Comparison of ENCODE assay signal across 11 cellular contexts in genomic region chr2:42975358-42975717, GRCh38.
DNase-seq lines count a peak whose midpoint lies in the region; ATAC-seq, FAIRE-seq and TF ChIP-seq lines count a peak whose summit lies in the region.
"Had no signal": no experiment of that assay in that cellular context is flagged by ENCODE, and none has a peak within 500 bp of the region (broad histone marks: within the 10 kb centered on the region; RNA-seq: fewer than 3 reads in every experiment).

No MANE protein-coding gene starts in this region.

- H3K4me3 Mint-ChIP-seq in MCF 10A (ENCODE audit: unreplicated experiment): no peak overlapping the region
- H3K4me3 Mint-ChIP-seq in activated naive CD8-positive, alpha-beta T cell treated with anti-CD3 and anti-CD28 coated beads for 36 hours: no peak overlapping the region
- H3K4me3 Mint-ChIP-seq: natural killer cell treated with Interleukin-12 subunit alpha and Interleukin-12 subunit beta and Interleukin-15 and Interleukin-18, amount 100 ng/mL, for 72 hours had no signal

- FAIRE-seq in HepG2 (lab: Jason Lieb, UNC): no peak
- FAIRE-seq: TTC549 had no signal

- H3K9ac ChIP-seq in HepG2 (ENCODE audit: insufficient read depth, low read depth, low read length): peak overlapping the region; percentile 69

- TF ChIP-seq EP300 in HepG2 (IDR thresholded peaks at IDR 0.05; ENCODE audit: low read depth in 2 of 2, low read length in 2 of 2) (no peak), HepG2 (CRISPR knock-in tag; IDR thresholded peaks at IDR 0.05; ENCODE audit: borderline replicate concordance) (no peak), stomach (IDR thresholded peaks at IDR 0.05) (no peak)

- no peaks in the 10 kb centered on the region for H4K20me1 ChIP-seq in HepG2 (ENCODE audit: insufficient read depth, low read length)

- POLR2A ChIA-PET in HEK293 (lab: Yijun Ruan, JAX) (interaction anchor here (1.1 to 1.2 kb wide), 3 partner anchors 246 to 252 kb away, joined by 3 to 7 read pairs (median 4); partner anchors contain the start of gene ZFP36L2), MCF 10A (lab: Yijun Ruan, JAX) (interaction anchor here (0.9 to 5.1 kb wide), 10 partner anchors 12 to 566 kb away, joined by 3 to 50 read pairs (median 9); partner anchors contain the start of gene ZFP36L2), HepG2 (lab: Yijun Ruan, JAX) (interaction anchor here (0.7 to 12.9 kb wide), 35 partner anchors 12 to 476 kb away, joined by 3 to 555 read pairs (median 6); partner anchors contain the start of gene ZFP36L2)

- BruUV-seq in MCF 10A (replicated peaks; lab: Mats Ljungman, UMichigan) (no TSS peak), HepG2 (replicated peaks; lab: Mats Ljungman, UMichigan) (TSS peak; percentile 37)

- no peak overlapping the region; the same call in 1 of the 2 replicates for H3K27ac ChIP-seq in HEK293 (ENCODE audit: extremely low read depth, low read depth, low read length)
- H3K27ac ChIP-seq in HepG2 (ENCODE audit: extremely low read length, insufficient read depth, low read length): peak overlapping the region; percentile 93
- peak overlapping the region in 4 of 5 donors; percentile 60 to 81 (median 70) for H3K27ac ChIP-seq in stomach

- no peak overlapping the region for H2AFZ ChIP-seq in HepG2 (ENCODE audit: low read length)

- H3K4me1 ChIP-seq in HEK293 (ENCODE audit: control insufficient read depth, insufficient read depth, low read length) (no peaks in the 10 kb centered on the region), HepG2 (ENCODE audit: insufficient read depth, low read length) (peaks cover 99% of the 10 kb centered on the region), stomach (peaks cover 25 to 66% (median 54%) of the 10 kb centered on the region in 4 donors)

- peaks cover 6% of the 10 kb centered on the region for H3K36me3 Mint-ChIP-seq in MCF 10A (ENCODE audit: insufficient read depth, unreplicated experiment)
- no peaks in the 10 kb centered on the region for H3K36me3 Mint-ChIP-seq in activated naive CD8-positive, alpha-beta T cell treated with anti-CD3 and anti-CD28 coated beads for 36 hours
- H3K36me3 Mint-ChIP-seq: natural killer cell treated with Interleukin-12 subunit alpha and Interleukin-12 subunit beta and Interleukin-15 and Interleukin-18, amount 100 ng/mL, for 72 hours had no signal

- CTCF ChIA-PET in HEK293 (lab: Yijun Ruan, JAX) (interaction anchor here (0.6 to 9.8 kb wide), 21 partner anchors 10 to 567 kb away, joined by 3 to 106 read pairs (median 4); partner anchors contain the start of gene ZFP36L2), MCF 10A (lab: Yijun Ruan, JAX) (interaction anchor here (0.6 to 8.9 kb wide), 33 partner anchors 10 to 575 kb away, joined by 3 to 108 read pairs (median 4); no protein-coding TSS in a partner anchor), HepG2 (lab: Yijun Ruan, JAX; ENCODE audit: low intra/inter-chr PET ratio, low total read pairs) (interaction anchor here (0.9 to 2.3 kb wide), 8 partner anchors 11 to 249 kb away, joined by 3 to 25 read pairs (median 4); no protein-coding TSS in a partner anchor)

- peak overlapping the region; percentile 52 for H3K27ac Mint-ChIP-seq in MCF 10A (ENCODE audit: low read depth, unreplicated experiment)
- no peak overlapping the region for H3K27ac Mint-ChIP-seq in activated naive CD8-positive, alpha-beta T cell treated with anti-CD3 and anti-CD28 coated beads for 36 hours
- H3K27ac Mint-ChIP-seq: natural killer cell treated with Interleukin-12 subunit alpha and Interleukin-12 subunit beta and Interleukin-15 and Interleukin-18, amount 100 ng/mL, for 72 hours had no signal

- H3K36me3 ChIP-seq in HEK293 (ENCODE audit: control insufficient read depth in 2 of 2, insufficient read depth in 1 of 2, low read length in 2 of 2) (no peaks in the 10 kb centered on the region), HepG2 (replicated peaks in 1 of 2; ENCODE audit: control insufficient read depth in 1 of 2, insufficient read depth in 2 of 2, low read length in 2 of 2) (no peaks in the 10 kb centered on the region), stomach (no peaks in the 10 kb centered on the region)

- H3K27me3 Mint-ChIP-seq in MCF 10A (ENCODE audit: insufficient read depth, unreplicated experiment): no peaks in the 10 kb centered on the region
- H3K27me3 Mint-ChIP-seq in activated naive CD8-positive, alpha-beta T cell treated with anti-CD3 and anti-CD28 coated beads for 36 hours: no peaks in the 10 kb centered on the region

- H3K4me3 ChIP-seq in HEK293 (ENCODE audit: low read depth, low read length) (peak overlapping the region; percentile 20; the same call in 1 of the 2 replicates), HepG2 (replicated peaks in 1 of 3; ENCODE audit: insufficient read depth in 1 of 3, low read depth in 2 of 3, low read length in 3 of 3) (peak overlapping the region; percentile 4 to 67 (median 35); a peak in 4 of 6 replicates), stomach (peak overlapping the region; percentile 31 to 43 (median 38))

- ATAC-seq in HepG2: peak; percentile 0
- ATAC-seq in GM18498 (IDR thresholded peaks at IDR 0.05; ENCODE audit: unreplicated experiment): no peak

- no peaks in the 10 kb centered on the region for H3K9me3 Mint-ChIP-seq in MCF 10A (ENCODE audit: unreplicated experiment)
- H3K9me3 Mint-ChIP-seq in activated naive CD8-positive, alpha-beta T cell treated with anti-CD3 and anti-CD28 coated beads for 36 hours: no peaks in the 10 kb centered on the region
- H3K9me3 Mint-ChIP-seq: natural killer cell treated with Interleukin-12 subunit alpha and Interleukin-12 subunit beta and Interleukin-15 and Interleukin-18, amount 100 ng/mL, for 72 hours had no signal

- no peak for TF ChIP-seq RAD21 in HepG2 (CRISPR knock-in tag; IDR thresholded peaks at IDR 0.05)

- H3K27me3 ChIP-seq in HepG2 (ENCODE audit: control insufficient read depth in 1 of 2, insufficient read depth in 2 of 2, low read length in 2 of 2): no peaks in the 10 kb centered on the region
- H3K27me3 ChIP-seq in stomach: no peaks in the 10 kb centered on the region

- H3K9me3 ChIP-seq in HEK293 (ENCODE audit: control insufficient read depth, insufficient read depth, low read depth, low read length) (no peaks in the 10 kb centered on the region), HepG2 (ENCODE audit: low read length) (no peaks in the 10 kb centered on the region), stomach (no peaks in the 10 kb centered on the region)

- intact Hi-C loops in MCF 10A (cut with micrococcal nuclease): loop anchor here (1.0 to 10.0 kb wide), 5 partner anchors 99 to 567 kb away; no protein-coding TSS in a partner anchor
- intact Hi-C loops in HepG2 (cut with micrococcal nuclease; ENCODE audit: unreplicated experiment): loop anchor here (1.0 to 10.0 kb wide), 7 partner anchors 47 to 509 kb away; partner anchors contain the start of gene ZFP36L2
- intact Hi-C loops in stomach (cut with DNase I; ENCODE audit: low total_unique reads): loop anchor here (10.0 kb wide), 1 partner anchor 259 kb away; no protein-coding TSS in a partner anchor

- 16% methylated on average over 11 of the region's 13 CpGs for WGBS in HepG2 (ENCODE audit: low lambda C conversion rate)
- WGBS in stomach, 5 donors: 5 to 27% (median 14%) methylated on average over 3 to 13 of the region's 13 CpGs

- DNase-seq in MCF 10A (ENCODE audit: unreplicated experiment) (no peak), HepG2 (ENCODE audit: low spot score) (no peak), stomach (no peak)
- DNase-seq in activated CD8-positive, alpha-beta memory T cell treated with anti-CD3 and anti-CD28 coated beads for 24 hours: no peak
- DNase-seq in activated CD4-positive, alpha-beta T cell treated with anti-CD3 and anti-CD28 coated beads, Interleukin-2, amount 50 U/mL, for 48 hours: no peak
- no peak for DNase-seq in activated naive CD8-positive, alpha-beta T cell treated with anti-CD3 and anti-CD28 coated beads for 36 hours
- DNase-seq: NCI-H1092 had no signal

- TF ChIP-seq POLR2A in HepG2 (IDR thresholded peaks at IDR 0.05; ENCODE audit: insufficient read depth in 1 of 2, low read depth in 2 of 2, low read length in 2 of 2) (no peak), stomach (IDR thresholded peaks at IDR 0.05) (no peak)

- H3K79me2 ChIP-seq in HepG2 (ENCODE audit: insufficient read depth, low read length): no peaks in the 10 kb centered on the region

- H3K4me2 ChIP-seq in HepG2 (ENCODE audit: low read depth, low read length): peak overlapping the region; percentile 85

- TF ChIP-seq CTCF in HEK293 (tag by site-specific recombination; IDR thresholded peaks at IDR 0.05) (no peak), MCF 10A (IDR thresholded peaks at IDR 0.05; ENCODE audit: unreplicated experiment) (no peak), HepG2 (CRISPR knock-in tag; IDR thresholded peaks at IDR 0.05) (no peak), stomach (IDR thresholded peaks at IDR 0.05) (no peak)

- H3K4me1 Mint-ChIP-seq in MCF 10A (ENCODE audit: insufficient read depth, unreplicated experiment): peaks cover 38% of the 10 kb centered on the region
- H3K4me1 Mint-ChIP-seq in activated naive CD8-positive, alpha-beta T cell treated with anti-CD3 and anti-CD28 coated beads for 36 hours: peaks cover 12% of the 10 kb centered on the region

- in situ Hi-C loops in HepG2 (cut with HindIII; ENCODE audit: extremely low pct_ligation_motif_present, low pct_unique_long_range_greater_than_20kb): loop anchor here (5.0 kb wide), 3 partner anchors 47 to 252 kb away; partner anchors contain the start of gene ZFP36L2

TF ChIP-seq in HEK293, 187 proteins besides CTCF, POLR2A, EP300 and RAD21 (continues in another document):
- 0 out of 2 replicates have a peak, but pooled peaks have one; percentile 3 for TF ChIP-seq ZBTB48 (tag by site-specific recombination; IDR thresholded peaks at IDR 0.05)
- no peak for TF ChIP-seq ZNF155 (tag by site-specific recombination; IDR thresholded peaks at IDR 0.05)
- TF ChIP-seq ZIC2 (tag by site-specific recombination; IDR thresholded peaks at IDR 0.05): peak; percentile 40; the same call in 1 of the 2 replicates
- TF ChIP-seq ZNF335 (tag by site-specific recombination; conservative IDR thresholded peaks at IDR 0.05): peak; percentile 56
- no peak for TF ChIP-seq ZNF221 (tag by site-specific recombination; IDR thresholded peaks at IDR 0.05; ENCODE audit: borderline replicate concordance)
- peak; percentile 29; the same call in 1 of the 2 replicates for TF ChIP-seq GLIS1 (tag by site-specific recombination; IDR thresholded peaks at IDR 0.05)

Comparison
In these comparisons a context has a peak if more than half of its experiments do, and no peak if none do; other contexts are left out.
1. Of the 63 proteins assayed by ChIP-seq in both HepG2 and HEK293: peak only in HepG2: ZBTB44, ZNF501, ZNF558 and ZNF629; only in HEK293: ZNF335; in both: none; in neither: 58.